20 cellular contexts compared by ENCODE assay signal in genomic region chr7:23431596-23432284, GRCh38. TPM values are rescaled to one million over a fixed set of nuclear protein-coding genes. Genes with fewer than 3 reads are reported as not detected.
DNase-seq lines count a peak whose midpoint lies in the region; ATAC-seq, FAIRE-seq and TF ChIP-seq lines count a peak whose summit lies in the region.
"Had no signal": no experiment of that assay in that cellular context is flagged by ENCODE, and none has a peak within 500 bp of the region (broad histone marks: within the 10 kb centered on the region; RNA-seq: fewer than 3 reads in every experiment).

No MANE protein-coding gene starts in this region.

- TF ChIP-seq CTCF in Panc1 (IDR thresholded peaks at IDR 0.05) (no peak), endothelial cell (IDR thresholded peaks at IDR 0.05; ENCODE audit: unreplicated experiment) (no peak), osteocyte (IDR thresholded peaks at IDR 0.05) (no peak)

- H3K9me3 Mint-ChIP-seq in endothelial cell (ENCODE audit: unreplicated experiment) (no peaks in the 10 kb centered on the region), osteocyte (ENCODE audit: unreplicated experiment) (no peaks in the 10 kb centered on the region)
- H3K9me3 Mint-ChIP-seq: activated naive CD4-positive, alpha-beta T cell treated with anti-CD3 and anti-CD28 coated beads, Interleukin-2, amount 50 U/mL, for 72 hours; central memory CD8-positive, alpha-beta T cell; stimulated activated naive CD8-positive, alpha-beta T cell treated with anti-CD3 and anti-CD28 coated beads, Interleukin-15, Interleukin-2, amounts not matched to agents 100 ng/mL and 50 ng/mL, for 24 hours had no signal

- no peak for ATAC-seq in Panc1
- ATAC-seq: activated CD4-positive, alpha-beta T cell treated with anti-CD3 and anti-CD28 coated beads for 36 hours; activated naive CD4-positive, alpha-beta T cell treated with anti-CD3 and anti-CD28 coated beads, Interleukin-2, amount 50 U/mL, for 72 hours had no signal

- H3K4me1 ChIP-seq in Panc1 (ENCODE audit: control insufficient read depth, insufficient read depth, low read length) = peaks cover 35% of the 10 kb centered on the region
- H3K4me1 ChIP-seq: prostate gland, vagina had no signal

- H3K4me1 Mint-ChIP-seq in endothelial cell (ENCODE audit: unreplicated experiment) (peaks cover 21% of the 10 kb centered on the region), osteocyte (ENCODE audit: unreplicated experiment) (peaks cover 40% of the 10 kb centered on the region)
- H3K4me1 Mint-ChIP-seq: central memory CD8-positive, alpha-beta T cell had no signal

- peak overlapping the region; percentile 68 for H3K27ac ChIP-seq in Panc1 (ENCODE audit: low read length)
- H3K27ac ChIP-seq: C4-2B, prostate gland, vagina had no signal

- H3K9me3 ChIP-seq in Panc1 (ENCODE audit: control insufficient read depth, insufficient read depth, low read depth, low read length) = no peaks in the 10 kb centered on the region
- H3K9me3 ChIP-seq: prostate gland, vagina had no signal

- DNase-seq in H54 (ENCODE audit: insufficient read length, low spot score) (no peak), Panc1 (ENCODE audit: low read depth, low spot score) (no peak), endothelial cell (ENCODE audit: low spot score) (no peak), osteocyte (ENCODE audit: extremely low spot score, unreplicated experiment) (no peak), midbrain (lab: John Stamatoyannopoulos, UW) (no peak), SIG-M5 treated with dmso at 0.1 percent for 504 hours (lab: John Stamatoyannopoulos, UW; ENCODE audit: unreplicated experiment) (no peak)
- DNase-seq in activated effector memory CD4-positive, alpha-beta T cell treated with anti-CD3 and anti-CD28 coated beads, Interleukin-2, amount 50 U/mL, for 16 hours = no peak
- DNase-seq: activated CD4-positive, alpha-beta T cell treated with anti-CD3 and anti-CD28 coated beads for 36 hours; activated T-cell treated with anti-CD3 and anti-CD28 coated beads for 4 hours; head of caudate nucleus; kidney glomerular epithelial cell; NCI-H187; NCI-H526 had no signal

- H3K27me3 Mint-ChIP-seq in endothelial cell (ENCODE audit: unreplicated experiment) (peaks cover 2% of the 10 kb centered on the region), osteocyte (ENCODE audit: unreplicated experiment) (no peaks in the 10 kb centered on the region)

- no peak overlapping the region for H3K4me3 ChIP-seq in Panc1 (ENCODE audit: low read depth in 2 of 2, low read length in 2 of 2)
- H3K4me3 ChIP-seq: prostate gland, vagina had no signal

- H3K27ac Mint-ChIP-seq in endothelial cell (ENCODE audit: unreplicated experiment) (peak overlapping the region; percentile 82), osteocyte (ENCODE audit: unreplicated experiment) (peak overlapping the region; percentile 58)
- H3K27ac Mint-ChIP-seq: activated CD4-positive, alpha-beta T cell treated with anti-CD3 and anti-CD28 coated beads for 36 hours; activated naive CD4-positive, alpha-beta T cell treated with anti-CD3 and anti-CD28 coated beads, Interleukin-2, amount 50 U/mL, for 72 hours; stimulated activated naive CD8-positive, alpha-beta T cell treated with anti-CD3 and anti-CD28 coated beads, Interleukin-15, Interleukin-2, amounts not matched to agents 100 ng/mL and 50 ng/mL, for 24 hours had no signal

- H3K27me3 ChIP-seq in Panc1 (ENCODE audit: control insufficient read depth, insufficient read depth, low read length) = no peaks in the 10 kb centered on the region
- H3K27me3 ChIP-seq: vagina had no signal

- intact Hi-C loops in Panc1 (cut with micrococcal nuclease; ENCODE audit: unreplicated experiment) = loop anchor here (2.0 to 5.0 kb wide), 2 partner anchors 41 to 97 kb away; partner anchors contain the start of gene IGF2BP3

- in situ Hi-C loops in Panc1 (cut with HindIII; ENCODE audit: low pct_unique_long_range_greater_than_20kb, low sequenced_read_pairs) = no loop called here

- H3K36me3 ChIP-seq in Panc1 (ENCODE audit: control insufficient read depth, insufficient read depth, low read length) = no peaks in the 10 kb centered on the region
- H3K36me3 ChIP-seq: prostate gland, vagina had no signal

- CTCF ChIA-PET in Panc1 (lab: Charles Lee) = interaction anchor here (0.6 to 0.9 kb wide), 2 partner anchors 74 to 159 kb away, joined by 3 to 5 read pairs; no protein-coding TSS in a partner anchor

- no peak overlapping the region for H3K4me3 Mint-ChIP-seq in endothelial cell (ENCODE audit: unreplicated experiment)
- H3K4me3 Mint-ChIP-seq in osteocyte (ENCODE audit: unreplicated experiment) = no peak overlapping the region
- H3K4me3 Mint-ChIP-seq: activated CD4-positive, alpha-beta T cell treated with anti-CD3 and anti-CD28 coated beads for 36 hours; central memory CD8-positive, alpha-beta T cell; stimulated activated naive CD8-positive, alpha-beta T cell treated with anti-CD3 and anti-CD28 coated beads, Interleukin-15, Interleukin-2, amounts not matched to agents 100 ng/mL and 50 ng/mL, for 24 hours had no signal

- TF ChIP-seq POLR2A in H54 (IDR thresholded peaks at IDR 0.05; ENCODE audit: low read depth, low read length) = no peak

- peak; percentile 61 for FAIRE-seq in H54 (lab: Jason Lieb, UNC)
- FAIRE-seq: RCC 7860 had no signal

- POLR2A ChIA-PET in Panc1 (lab: Charles Lee) = no interaction called here

- H3K36me3 Mint-ChIP-seq in endothelial cell (ENCODE audit: low read depth, unreplicated experiment) (no peaks in the 10 kb centered on the region), osteocyte (ENCODE audit: unreplicated experiment) (no peaks in the 10 kb centered on the region)
- H3K36me3 Mint-ChIP-seq: activated naive CD4-positive, alpha-beta T cell treated with anti-CD3 and anti-CD28 coated beads, Interleukin-2, amount 50 U/mL, for 72 hours had no signal

- TSS peak; percentile 3 for BruUV-seq in Panc1 (replicated peaks; lab: Mats Ljungman, UMichigan)

RNA-seq across cellular contexts. Expression of gene IGF2BP3, which starts 38.6 kb away (rescaled TPM):
- total RNA-seq in Panc1 (2021; ENCODE audit: unreplicated experiment) = 80.2 TPM
- polyA plus RNA-seq in Panc1 (2012; ENCODE audit: insufficient read length) = 47.4 TPM
- 92.8 TPM for total RNA-seq in endothelial cell (ENCODE audit: unreplicated experiment)
- total RNA-seq in osteocyte = 70.0 and 70.5 TPM in 2 replicates
